Comparison of ENCODE assay signal across 8 cellular contexts in the genomic region with DNA sequence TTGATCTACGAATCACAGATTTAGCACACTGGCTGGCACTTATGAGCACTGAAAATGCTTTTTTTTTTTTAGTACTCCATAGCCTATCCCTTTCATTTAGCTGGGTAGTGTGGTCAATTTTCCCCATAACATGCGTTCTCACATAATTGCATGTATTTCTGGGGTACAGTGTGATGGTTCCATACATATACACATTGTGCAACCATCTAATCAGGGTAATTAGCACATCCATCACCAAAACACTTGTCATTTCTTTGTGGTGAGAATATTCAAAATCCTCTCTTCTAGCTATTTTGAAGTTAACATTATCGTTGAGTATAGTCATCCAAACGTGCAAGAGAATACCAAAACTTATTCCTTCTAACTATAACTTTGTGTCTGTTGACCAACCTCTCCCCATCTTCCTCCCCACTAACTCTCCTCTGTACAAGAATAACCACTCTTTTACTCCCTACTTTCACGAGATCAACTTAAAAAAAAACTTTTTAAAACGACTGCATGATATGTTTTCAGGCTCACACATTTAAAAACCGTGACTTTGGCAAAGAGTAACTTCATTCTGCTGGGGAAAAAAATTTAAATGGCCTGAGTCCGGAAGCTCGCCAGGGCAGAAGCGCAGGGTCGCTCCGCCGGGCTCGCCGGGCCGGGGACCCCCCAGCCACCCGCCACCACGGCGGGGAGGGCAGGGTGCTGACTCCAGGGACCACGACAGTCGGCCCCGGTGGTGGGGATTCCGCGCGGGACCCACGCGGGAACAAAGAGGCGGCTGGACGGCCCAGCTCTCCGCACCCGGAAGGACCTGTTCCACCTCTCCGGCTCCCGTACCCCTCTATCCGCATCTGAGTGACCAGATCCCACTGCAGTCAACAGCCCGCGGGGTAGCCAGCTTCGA. TPM values are rescaled to one million over a fixed set of nuclear protein-coding genes. Genes with fewer than 3 reads are reported as not detected.
A peak's percentile ranks its signal among the peaks of the same experiment; 100 is the strongest.
DNase-seq lines count a peak whose midpoint lies in the region; ATAC-seq and TF ChIP-seq lines count a peak whose summit lies in the region.

No MANE protein-coding gene starts in this region.

- H3K27me3 ChIP-seq in DOHH2 (ENCODE audit: control insufficient read depth, low read length) (no peaks in the 10 kb centered on the region), HCT116 (ENCODE audit: insufficient read depth, low read length) (no peaks in the 10 kb centered on the region), Panc1 (ENCODE audit: control insufficient read depth, insufficient read depth, low read length) (no peaks in the 10 kb centered on the region)

- H3K9ac ChIP-seq in HCT116 (ENCODE audit: low read length), result peak overlapping the region; percentile 96

- POLR2A ChIA-PET in HCT116 (lab: Charles Lee) (interaction anchor here (0.9 to 2.2 kb wide), 3 partner anchors 16 to 117 kb away, joined by 4 to 8 read pairs (median 6); no protein-coding TSS in a partner anchor), Panc1 (lab: Charles Lee) (interaction anchor here (0.7 kb wide), 1 partner anchor 1618 kb away, joined by 4 read pairs; no protein-coding TSS in a partner anchor)

- H3K9me3 ChIP-seq in DOHH2 (ENCODE audit: control insufficient read depth, insufficient read depth, low read length) (no peaks in the 10 kb centered on the region), HCT116 (ENCODE audit: control insufficient read depth in 1 of 2, insufficient read depth in 1 of 2, low read depth in 1 of 2, low read length in 2 of 2) (no peaks in the 10 kb centered on the region), Panc1 (ENCODE audit: control insufficient read depth, insufficient read depth, low read depth, low read length) (no peaks in the 10 kb centered on the region)

- peak overlapping the region; percentile 64 for H3K27ac ChIP-seq in DOHH2 (ENCODE audit: low read depth, low read length)
- peak overlapping the region; percentile 93 for H3K27ac ChIP-seq in HCT116 (ENCODE audit: low read depth, low read length)
- H3K27ac ChIP-seq in Panc1 (ENCODE audit: low read length), result peak overlapping the region; percentile 89

- in situ Hi-C loops in Panc1 (cut with HindIII; ENCODE audit: low pct_unique_long_range_greater_than_20kb, low sequenced_read_pairs), result no loop called here

- H4K20me1 ChIP-seq in DOHH2 (ENCODE audit: control insufficient read depth, insufficient read depth, low read depth, low read length) (peaks cover 7% of the 10 kb centered on the region; the same call in 1 of the 2 replicates), HCT116 (ENCODE audit: insufficient read depth) (no peaks in the 10 kb centered on the region)

- DNase-seq in HCT116 (ENCODE audit: low read depth, low spot score) (no peak), Panc1 (ENCODE audit: low read depth, low spot score) (no peak), endothelial cell (ENCODE audit: low spot score) (no peak), neural crest cell (ENCODE audit: low read depth, low spot score) (no peak), activated gamma-delta T cell (lab: John Stamatoyannopoulos, UW) (no peak), ureter (ENCODE audit: low spot score) (no peak)

- peaks cover 34% of the 10 kb centered on the region for H3K4me1 ChIP-seq in DOHH2 (ENCODE audit: control insufficient read depth, low read length)
- H3K4me1 ChIP-seq in HCT116 (ENCODE audit: control insufficient read depth in 1 of 2, insufficient read depth in 2 of 2, low read length in 2 of 2), result peaks cover 37 to 46% of the 10 kb centered on the region in 2 experiments
- peaks cover 13% of the 10 kb centered on the region for H3K4me1 ChIP-seq in Panc1 (ENCODE audit: control insufficient read depth, insufficient read depth, low read length)

- H3K4me3 ChIP-seq in DOHH2 (ENCODE audit: low read length) (peak overlapping the region; percentile 87), HCT116 (replicated peaks in 1 of 2; ENCODE audit: low read depth in 1 of 2, low read length in 2 of 2) (peak overlapping the region; percentile 75 to 95), Panc1 (ENCODE audit: low read depth in 2 of 2, low read length in 2 of 2) (peak overlapping the region; percentile 85 to 87)

- no peak for TF ChIP-seq RAD21 in HCT116 (IDR thresholded peaks at IDR 0.05; ENCODE audit: low read depth)

- H3K79me2 ChIP-seq in DOHH2 (ENCODE audit: control insufficient read depth, low read length) (peaks cover 56% of the 10 kb centered on the region), HCT116 (ENCODE audit: insufficient read depth, low read length) (peaks cover 63% of the 10 kb centered on the region)

- TF ChIP-seq CTCF in DOHH2 (IDR thresholded peaks at IDR 0.05; ENCODE audit: low read depth, low read length, poor library complexity, severe bottlenecking), result no peak
- no peak for TF ChIP-seq CTCF in HCT116 (IDR thresholded peaks at IDR 0.05 in 2 of 3, conservative IDR thresholded peaks at IDR 0.05 in 1 of 3; ENCODE audit: borderline replicate concordance in 1 of 3, insufficient read depth in 1 of 3, low read depth in 2 of 3, low read length in 2 of 3)
- no peak for TF ChIP-seq CTCF in Panc1 (IDR thresholded peaks at IDR 0.05)
- TF ChIP-seq CTCF in endothelial cell (IDR thresholded peaks at IDR 0.05; ENCODE audit: unreplicated experiment), result no peak
- no peak for TF ChIP-seq CTCF in neural crest cell (conservative IDR thresholded peaks at IDR 0.05)

- BruUV-seq in HCT116 (replicated peaks; lab: Mats Ljungman, UMichigan) (TSS peak; percentile 67), Panc1 (replicated peaks; lab: Mats Ljungman, UMichigan) (TSS peak; percentile 91)

- peaks cover 20% of the 10 kb centered on the region for H3K4me1 Mint-ChIP-seq in endothelial cell (ENCODE audit: unreplicated experiment)
- H3K4me1 Mint-ChIP-seq in neural crest cell, result peaks cover 33% of the 10 kb centered on the region

- H3K27me3 Mint-ChIP-seq in endothelial cell (ENCODE audit: unreplicated experiment) (peaks cover 9% of the 10 kb centered on the region), neural crest cell (ENCODE audit: low read depth) (no peaks in the 10 kb centered on the region)

- no peak overlapping the region for H2AFZ ChIP-seq in HCT116 (ENCODE audit: low read depth, low read length, poor library complexity, severe bottlenecking)

- H3K27ac Mint-ChIP-seq in endothelial cell (ENCODE audit: unreplicated experiment) (peak overlapping the region; percentile 82), neural crest cell (ENCODE audit: unreplicated experiment) (peak overlapping the region; percentile 99)

- peaks cover 5% of the 10 kb centered on the region; the same call in 1 of the 2 replicates for H3K36me3 ChIP-seq in DOHH2 (ENCODE audit: control insufficient read depth, low read length)
- no peaks in the 10 kb centered on the region for H3K36me3 ChIP-seq in HCT116 (ENCODE audit: control insufficient read depth in 1 of 2, insufficient read depth in 2 of 2, low read length in 2 of 2)
- H3K36me3 ChIP-seq in Panc1 (ENCODE audit: control insufficient read depth, insufficient read depth, low read length), result peaks cover 8% of the 10 kb centered on the region; the same call in 1 of the 2 replicates

- RAD21 ChIA-PET in HCT116 (lab: Charles Lee; ENCODE audit: low non-redundant PET in 1 of 2, low total read pairs in 2 of 2, uncharacterized antibody in 2 of 2, unreplicated experiment in 2 of 2), result interaction anchor here in 1 of 2 experiments (2.0 kb wide), 1 partner anchor 66 kb away, joined by 4 read pairs; no protein-coding TSS in a partner anchor

- peaks cover 9% of the 10 kb centered on the region for H3F3A ChIP-seq in DOHH2 (ENCODE audit: control insufficient read depth, insufficient read depth)

- peak; percentile 4 for ATAC-seq in HCT116
- no peak; the same call in 1 of the 2 replicates for ATAC-seq in Panc1
- ATAC-seq in HG02884 (IDR thresholded peaks at IDR 0.05; ENCODE audit: unreplicated experiment), result no peak

- H3K9me3 Mint-ChIP-seq in endothelial cell (ENCODE audit: unreplicated experiment), result no peaks in the 10 kb centered on the region
- H3K9me3 Mint-ChIP-seq in neural crest cell, result no peaks in the 10 kb centered on the region

- CTCF ChIA-PET in HCT116 (lab: Charles Lee), result interaction anchor here (2.3 kb wide), 1 partner anchor 70 kb away, joined by 9 read pairs; no protein-coding TSS in a partner anchor
- CTCF ChIA-PET in Panc1 (lab: Charles Lee), result interaction anchor here (0.6 kb wide), 1 partner anchor 225 kb away, joined by 4 read pairs; no protein-coding TSS in a partner anchor

- H3K4me3 Mint-ChIP-seq in endothelial cell (ENCODE audit: unreplicated experiment), result peak overlapping the region; percentile 93
- peak overlapping the region; percentile 91 for H3K4me3 Mint-ChIP-seq in neural crest cell

- TF ChIP-seq POLR2A in HCT116 (IDR thresholded peaks at IDR 0.05; ENCODE audit: borderline replicate concordance, extremely low read depth, insufficient read depth, insufficient read length), result no peak

- H3K36me3 Mint-ChIP-seq in endothelial cell (ENCODE audit: low read depth, unreplicated experiment) (peaks cover 15% of the 10 kb centered on the region), neural crest cell (ENCODE audit: low read depth) (no peaks in the 10 kb centered on the region)

- peak overlapping the region; percentile 86 for H3K4me2 ChIP-seq in DOHH2 (ENCODE audit: low read length)
- peak overlapping the region; percentile 88 for H3K4me2 ChIP-seq in HCT116 (ENCODE audit: low read length)

- H3K9me2 ChIP-seq in DOHH2 (replicated peaks; ENCODE audit: control insufficient read depth, low read length), result no peaks in the 10 kb centered on the region
- no peaks in the 10 kb centered on the region for H3K9me2 ChIP-seq in HCT116 (ENCODE audit: insufficient read depth)

- intact Hi-C loops in HCT116 (cut with micrococcal nuclease), result loop anchor here (5.0 kb wide), 1 partner anchor 68 kb away; no protein-coding TSS in a partner anchor
- intact Hi-C loops in Panc1 (cut with micrococcal nuclease; ENCODE audit: unreplicated experiment), result no loop called here

TF ChIP-seq in HCT116, 20 proteins besides CTCF, POLR2A, EP300 and RAD21 (continues in another document):
- TF ChIP-seq SIN3A (IDR thresholded peaks at IDR 0.05; ENCODE audit: low read depth) (no peak), SP1 (IDR thresholded peaks at IDR 0.05; ENCODE audit: low read depth) (no peak), FOSL1 (IDR thresholded peaks at IDR 0.05; ENCODE audit: low read depth) (no peak), ELF1 (IDR thresholded peaks at IDR 0.05; ENCODE audit: borderline replicate concordance, low read depth) (no peak), EGR1 (IDR thresholded peaks at IDR 0.05; ENCODE audit: low read depth) (no peak), YY1 (IDR thresholded peaks at IDR 0.05; ENCODE audit: extremely low read depth, insufficient replicate concordance, low read depth, low read length) (no peak), JUND (IDR thresholded peaks at IDR 0.05) (no peak)

RNA-seq across cellular contexts. Expression of a gene that starts 0.9 kb away (rescaled TPM):
- total RNA-seq in HCT116 (2021; ENCODE audit: unreplicated experiment), result 67.4 TPM
- polyA plus RNA-seq in HCT116 (2012), result 60.0 and 66.1 TPM in 2 replicates
- 40.8 TPM for total RNA-seq in Panc1 (2021; ENCODE audit: unreplicated experiment)
- 38.5 TPM for polyA plus RNA-seq in Panc1 (2012; ENCODE audit: insufficient read length)
- 58.6 TPM for total RNA-seq in endothelial cell (ENCODE audit: unreplicated experiment)
- 58.8 and 59.8 TPM in 2 replicates for total RNA-seq in neural crest cell
- total RNA-seq in ureter, result 55.9 TPM

RNA-seq across cellular contexts. Expression of a gene that starts 58.4 kb away (rescaled TPM):
- total RNA-seq in HCT116 (2021; ENCODE audit: unreplicated experiment) (not detected), Panc1 (2021; ENCODE audit: unreplicated experiment) (not detected), endothelial cell (ENCODE audit: unreplicated experiment) (not detected), neural crest cell (not detected in 2 replicates), ureter (0.26 TPM)
- polyA plus RNA-seq in HCT116 (2012), result 0.05 and 0.09 TPM in 2 replicates
- not detected for polyA plus RNA-seq in Panc1 (2012; ENCODE audit: insufficient read length)
